Comparison of ENCODE assay signal across 35 cellular contexts in the genomic region with DNA sequence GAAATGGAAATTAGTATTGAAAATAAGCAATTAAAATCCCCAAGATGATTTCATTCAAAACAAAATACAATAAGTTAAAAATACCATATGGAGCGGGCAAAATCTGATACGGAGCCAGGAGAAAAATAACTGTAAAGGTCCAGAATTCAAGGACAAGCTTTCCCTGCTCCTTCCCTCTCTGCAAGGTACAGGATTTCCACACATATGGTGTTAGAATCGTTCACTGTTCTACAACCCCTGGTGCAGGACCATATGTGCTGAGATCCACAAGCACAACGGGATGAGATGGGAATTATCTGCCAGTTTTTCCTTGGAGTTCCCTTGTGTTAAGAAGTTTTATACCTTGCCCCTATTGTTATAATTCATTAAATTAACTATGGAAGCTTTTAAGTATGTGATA.
"Had no signal": no experiment of that assay in that cellular context is flagged by ENCODE, and none has a peak within 500 bp of the region (broad histone marks: within the 10 kb centered on the region; RNA-seq: fewer than 3 reads in every experiment).

No MANE protein-coding gene starts in this region.

- H3K4me3 ChIP-seq: ascending aorta, breast epithelium, MG63, Peyer's patch, SJSA1 had no signal

- H3K9me3 ChIP-seq: ascending aorta, breast epithelium, MG63, Peyer's patch, SJSA1, SK-N-SH had no signal

- H3K4me3 Mint-ChIP-seq: activated CD4-positive, alpha-beta T cell treated with anti-CD3 and anti-CD28 coated beads for 36 hours; activated CD4-positive, alpha-beta T cell treated with anti-CD3 and anti-CD28 coated beads, Interleukin-2, amount 10 ng/mL, durations not matched to agents 7 days and 5 days; activated CD8-positive, alpha-beta T cell treated with anti-CD3 and anti-CD28 coated beads, Interleukin-2, amount 10 ng/mL, durations not matched to agents 7 days and 5 days; activated naive CD4-positive, alpha-beta T cell treated with anti-CD3 and anti-CD28 coated beads, Interleukin-2, amount 50 U/mL, for 24 hours; activated naive CD8-positive, alpha-beta T cell treated with anti-CD3 and anti-CD28 coated beads, Interleukin-2, amount 10 ng/mL, durations not matched to agents 7 days and 5 days; activated T-cell treated with anti-CD3 and anti-CD28 coated beads, Interleukin-2, amount 50 U/mL, for 24 hours; T-helper 1 cell treated with Interleukin-12 subunit alpha and Interleukin-12 subunit beta and Interleukin-4 antibody, amounts not matched to agents 30 μg/mL and 1 μg/mL, for 36 hours; T-helper 2 cell treated with Interferon-gamma antibody and Interleukin-4, amounts not matched to agents 5 μg/mL and 100 μg/mL, for 36 hours; WTC11 had no signal

- H3K27ac Mint-ChIP-seq: activated CD4-positive, alpha-beta T cell treated with anti-CD3 and anti-CD28 coated beads for 36 hours; activated CD4-positive, alpha-beta T cell treated with anti-CD3 and anti-CD28 coated beads, Interleukin-2, amount 10 ng/mL, durations not matched to agents 7 days and 5 days; activated CD8-positive, alpha-beta T cell treated with anti-CD3 and anti-CD28 coated beads, Interleukin-2, amount 10 ng/mL, durations not matched to agents 7 days and 5 days; activated naive CD4-positive, alpha-beta T cell treated with anti-CD3 and anti-CD28 coated beads, Interleukin-2, amount 50 U/mL, for 24 hours; activated naive CD8-positive, alpha-beta T cell treated with anti-CD3 and anti-CD28 coated beads, Interleukin-2, amount 10 ng/mL, durations not matched to agents 7 days and 5 days; activated T-cell treated with anti-CD3 and anti-CD28 coated beads, Interleukin-2, amount 50 U/mL, for 24 hours; activated T-helper 2 cell treated with anti-CD3 and anti-CD28 coated beads, Interferon-gamma antibody, Interleukin-2, Interleukin-4, amounts not matched to agents 10 μg/mL and 5 μg/mL and 100 μg/mL, durations not matched to agents 14 hours and 24 hours and 36 hours; T-helper 1 cell treated with Interleukin-12 subunit alpha and Interleukin-12 subunit beta and Interleukin-4 antibody, amounts not matched to agents 30 μg/mL and 1 μg/mL, for 36 hours; T-helper 2 cell treated with Interferon-gamma antibody and Interleukin-4, amounts not matched to agents 5 μg/mL and 100 μg/mL, for 36 hours; WTC11 had no signal

- DNase-seq: activated CD4-positive, alpha-beta T cell treated with anti-CD3 and anti-CD28 coated beads for 36 hours; activated CD4-positive, alpha-beta T cell treated with anti-CD3 and anti-CD28 coated beads, Interleukin-2, amount 10 ng/mL, durations not matched to agents 7 days and 5 days; activated CD4-positive, alpha-beta T cell treated with anti-CD3 and anti-CD28 coated beads, Interleukin-2, amount 50 U/mL, for 48 hours; activated CD8-positive, alpha-beta T cell treated with anti-CD3 and anti-CD28 coated beads, Interleukin-2, amount 10 ng/mL, durations not matched to agents 7 days and 5 days; activated gamma-delta T cell; activated naive CD4-positive, alpha-beta T cell treated with Interleukin-2 at 50 U/mL for 16 hours; activated naive CD8-positive, alpha-beta T cell treated with anti-CD3 and anti-CD28 coated beads, Interleukin-2, amount 10 ng/mL, durations not matched to agents 7 days and 5 days; activated T-cell treated with anti-CD3 and anti-CD28 coated beads, Interleukin-2, amount 50 U/mL, for 24 hours; amygdala; Kasumi-1; KG1; MG63; NCI-H1048; NCI-H1105 treated with DMSO at 0.1 percent for 48 hours; NCI-H1436 treated with DMSO at 0.1 percent for 48 hours; NCI-H187 treated with DMSO at 0.1 percent for 48 hours; NCI-H2081; NCI-H345; NCI-H510A; NCI-H69; NK-92 treated with Interleukin-12 subunit alpha and Interleukin-12 subunit beta, amount 100 ng/mL, for 24 hours; PC-3; Peyer's patch; RPMI8226; SHP77 treated with DMSO at 0.1 percent for 48 hours; SK-N-SH had no signal

- H3K4me1 Mint-ChIP-seq: activated CD4-positive, alpha-beta T cell treated with anti-CD3 and anti-CD28 coated beads for 36 hours; activated CD4-positive, alpha-beta T cell treated with anti-CD3 and anti-CD28 coated beads, Interleukin-2, amount 10 ng/mL, durations not matched to agents 7 days and 5 days; activated naive CD4-positive, alpha-beta T cell treated with anti-CD3 and anti-CD28 coated beads, Interleukin-2, amount 50 U/mL, for 24 hours; activated naive CD8-positive, alpha-beta T cell treated with anti-CD3 and anti-CD28 coated beads, Interleukin-2, amount 10 ng/mL, durations not matched to agents 7 days and 5 days had no signal

- H3K36me3 Mint-ChIP-seq: activated naive CD4-positive, alpha-beta T cell treated with anti-CD3 and anti-CD28 coated beads, Interleukin-2, amount 50 U/mL, for 24 hours; activated naive CD8-positive, alpha-beta T cell treated with anti-CD3 and anti-CD28 coated beads, Interleukin-2, amount 10 ng/mL, durations not matched to agents 7 days and 5 days had no signal

- ATAC-seq: activated CD4-positive, alpha-beta T cell treated with anti-CD3 and anti-CD28 coated beads for 36 hours; activated CD4-positive, CD25-positive, alpha-beta regulatory T cell treated with anti-CD3 and anti-CD28 coated beads, Interleukin-2, amount 50 U/mL, for 24 hours; activated CD8-positive, alpha-beta T cell treated with anti-CD3 and anti-CD28 coated beads, Interleukin-2, amount 10 ng/mL, durations not matched to agents 7 days and 5 days; PC-3; WTC11 had no signal

- H3K27me3 ChIP-seq: ascending aorta, breast epithelium, MG63, Peyer's patch, SJSA1 had no signal

- H3K36me3 ChIP-seq: ascending aorta, breast epithelium, MG63, Peyer's patch, SJSA1 had no signal

- H3K27me3 Mint-ChIP-seq: activated CD4-positive, alpha-beta T cell treated with anti-CD3 and anti-CD28 coated beads for 36 hours; activated CD4-positive, alpha-beta T cell treated with anti-CD3 and anti-CD28 coated beads, Interleukin-2, amount 10 ng/mL, durations not matched to agents 7 days and 5 days; activated naive CD4-positive, alpha-beta T cell treated with anti-CD3 and anti-CD28 coated beads, Interleukin-2, amount 50 U/mL, for 24 hours; activated T-cell treated with anti-CD3 and anti-CD28 coated beads, Interleukin-2, amount 50 U/mL, for 24 hours had no signal

- H3K27ac ChIP-seq: ascending aorta, breast epithelium, Peyer's patch, SJSA1 had no signal
